11 cellular contexts compared by ENCODE assay signal in genomic region chr11:100980156-100980555, GRCh38.
DNase-seq lines count a peak whose midpoint lies in the region; ATAC-seq, FAIRE-seq and TF ChIP-seq lines count a peak whose summit lies in the region.
"Had no signal": no experiment of that assay in that cellular context is flagged by ENCODE, and none has a peak within 500 bp of the region (broad histone marks: within the 10 kb centered on the region; RNA-seq: fewer than 3 reads in every experiment).

No MANE protein-coding gene starts in this region.

- TF ChIP-seq POLR2A in HepG2 (IDR thresholded peaks at IDR 0.05; ENCODE audit: insufficient read depth in 1 of 2, low read depth in 2 of 2, low read length in 2 of 2) = no peak

- no peaks in the 10 kb centered on the region for H4K20me1 ChIP-seq in HepG2 (ENCODE audit: insufficient read depth, low read length)

- H3K36me3 ChIP-seq in Caco-2 (ENCODE audit: control insufficient read depth, insufficient read depth, low read length) = no peaks in the 10 kb centered on the region
- H3K36me3 ChIP-seq in HepG2 (replicated peaks in 1 of 2; ENCODE audit: control insufficient read depth in 1 of 2, insufficient read depth in 2 of 2, low read length in 2 of 2) = 0 out of 5 replicates have a peak, but pooled peaks cover 0 to 2% of the 10 kb centered on the region in 2 experiments
- H3K36me3 ChIP-seq: SJCRH30 had no signal

- WGBS in HepG2 (ENCODE audit: low lambda C conversion rate) = 79% methylated on average over 3 of the region's 3 CpGs

- in situ Hi-C loops in astrocyte of the spinal cord (cut with HindIII; ENCODE audit: low sequenced_read_pairs) = no loop called here
- in situ Hi-C loops in HepG2 (cut with HindIII; ENCODE audit: extremely low pct_ligation_motif_present, low pct_unique_long_range_greater_than_20kb) = no loop called here

- CTCF ChIA-PET in Caco-2 (lab: Charles Lee) = interaction anchor here (0.6 to 1.8 kb wide), 4 partner anchors 23 to 455 kb away, joined by 3 to 7 read pairs (median 4); no protein-coding TSS in a partner anchor
- CTCF ChIA-PET in HepG2 (lab: Yijun Ruan, JAX; ENCODE audit: low intra/inter-chr PET ratio, low total read pairs) = no interaction called here

- H3K36me3 Mint-ChIP-seq in Caco-2 (ENCODE audit: insufficient read depth, unreplicated experiment) (no peaks in the 10 kb centered on the region), mesothelial cell of epicardium (peaks cover 5% of the 10 kb centered on the region)

- ATAC-seq in HepG2 = no peak
- no peak for ATAC-seq in GM21717 (IDR thresholded peaks at IDR 0.05; ENCODE audit: unreplicated experiment)

- TF ChIP-seq EP300 in HepG2 (IDR thresholded peaks at IDR 0.05; ENCODE audit: low read depth in 2 of 2, low read length in 2 of 2) = no peak
- TF ChIP-seq EP300 in HepG2 (CRISPR knock-in tag; IDR thresholded peaks at IDR 0.05; ENCODE audit: borderline replicate concordance) = no peak

- no peaks in the 10 kb centered on the region for H3K79me2 ChIP-seq in HepG2 (ENCODE audit: insufficient read depth, low read length)

- BruUV-seq in Caco-2 (replicated peaks; lab: Mats Ljungman, UMichigan) (no TSS peak), HepG2 (replicated peaks; lab: Mats Ljungman, UMichigan) (no TSS peak)

- peak; percentile 49 to 70 for TF ChIP-seq CTCF in Caco-2 (IDR thresholded peaks at IDR 0.05; ENCODE audit: insufficient read depth in 1 of 2, low read depth in 1 of 2, low read length in 1 of 2, severe bottlenecking in 1 of 2, unreplicated experiment in 1 of 2)
- TF ChIP-seq CTCF in astrocyte of the spinal cord (IDR thresholded peaks at IDR 0.05; ENCODE audit: low read depth, low read length) = peak; percentile 37
- 0 out of 2 replicates have a peak, but pooled peaks have one; percentile 20 for TF ChIP-seq CTCF in HepG2 (CRISPR knock-in tag; IDR thresholded peaks at IDR 0.05)
- no peak for TF ChIP-seq CTCF in mesothelial cell of epicardium (IDR thresholded peaks at IDR 0.05; ENCODE audit: unreplicated experiment)

- no peaks in the 10 kb centered on the region for H3K4me1 Mint-ChIP-seq in Caco-2 (ENCODE audit: low read depth, unreplicated experiment)
- no peaks in the 10 kb centered on the region for H3K4me1 Mint-ChIP-seq in mesothelial cell of epicardium

- peak in 1 of 2 experiments; percentile 33 for DNase-seq in Caco-2
- peak; percentile 16 to 40 for DNase-seq in Kasumi-1 (lab: John Stamatoyannopoulos, UW)
- peak; percentile 19 for DNase-seq in astrocyte of the spinal cord (ENCODE audit: low read depth, low spot score)
- DNase-seq in HepG2 (ENCODE audit: low spot score) = peak; percentile 3
- no peak for DNase-seq in NCI-H82 treated with DMSO at 0.1 percent for 48 hours (lab: John Stamatoyannopoulos, UW; ENCODE audit: unreplicated experiment)
- no peak for DNase-seq in stimulated activated naive CD4-positive, alpha-beta T cell treated with Interleukin-2 at 50 U/mL for 16 hours (lab: John Stamatoyannopoulos, UW)
- no peak for DNase-seq in mesothelial cell of epicardium (ENCODE audit: low spot score in 2 of 2, unreplicated experiment in 2 of 2)
- DNase-seq: GDM1 had no signal

- POLR2A ChIA-PET in Caco-2 (lab: Charles Lee) = no interaction called here
- POLR2A ChIA-PET in HepG2 (lab: Yijun Ruan, JAX) = no interaction called here

- H3K9me3 Mint-ChIP-seq in Caco-2 (ENCODE audit: unreplicated experiment) (no peaks in the 10 kb centered on the region), mesothelial cell of epicardium (no peaks in the 10 kb centered on the region)
- H3K9me3 Mint-ChIP-seq: activated T-helper 2 cell treated with anti-CD3 and anti-CD28 coated beads, Interferon-gamma antibody, Interleukin-2, Interleukin-4, amounts not matched to agents 10 μg/mL and 5 μg/mL and 100 μg/mL, durations not matched to agents 14 hours and 24 hours and 36 hours had no signal

- H3K9ac ChIP-seq in HepG2 (ENCODE audit: insufficient read depth, low read depth, low read length) = no peak overlapping the region

- H3K4me3 Mint-ChIP-seq in Caco-2 (ENCODE audit: unreplicated experiment) (no peak overlapping the region), mesothelial cell of epicardium (no peak overlapping the region)

- H3K27ac ChIP-seq in HepG2 (ENCODE audit: extremely low read length, insufficient read depth, low read length) = no peak overlapping the region
- H3K27ac ChIP-seq: SJCRH30 had no signal

- intact Hi-C loops in Caco-2 (cut with micrococcal nuclease; ENCODE audit: unreplicated experiment) = loop anchor here (1.0 to 2.0 kb wide), 5 partner anchors 308 to 456 kb away; no protein-coding TSS in a partner anchor
- intact Hi-C loops in HepG2 (cut with micrococcal nuclease; ENCODE audit: unreplicated experiment) = loop anchor here (10.0 kb wide), 1 partner anchor 865 kb away; no protein-coding TSS in a partner anchor

- no peak for FAIRE-seq in HepG2 (lab: Jason Lieb, UNC)

- H3K27me3 Mint-ChIP-seq in Caco-2 (ENCODE audit: insufficient read depth, unreplicated experiment) = no peaks in the 10 kb centered on the region
- no peaks in the 10 kb centered on the region for H3K27me3 Mint-ChIP-seq in mesothelial cell of epicardium (ENCODE audit: low read depth)

- TF ChIP-seq RAD21 in HepG2 (CRISPR knock-in tag; IDR thresholded peaks at IDR 0.05) = no peak

- H3K27ac Mint-ChIP-seq in Caco-2 (ENCODE audit: unreplicated experiment) = no peak overlapping the region
- H3K27ac Mint-ChIP-seq in mesothelial cell of epicardium = no peak overlapping the region
- H3K27ac Mint-ChIP-seq: activated T-helper 2 cell treated with anti-CD3 and anti-CD28 coated beads, Interferon-gamma antibody, Interleukin-2, Interleukin-4, amounts not matched to agents 10 μg/mL and 5 μg/mL and 100 μg/mL, durations not matched to agents 14 hours and 24 hours and 36 hours had no signal

- H3K9me3 ChIP-seq in Caco-2 (no peaks in the 10 kb centered on the region), HepG2 (ENCODE audit: low read length) (no peaks in the 10 kb centered on the region)
- H3K9me3 ChIP-seq: SJCRH30 had no signal

- H3K4me3 ChIP-seq in Caco-2 (ENCODE audit: low read depth, low read length) (no peak overlapping the region), astrocyte of the spinal cord (ENCODE audit: low read depth, low read length) (no peak overlapping the region), HepG2 (replicated peaks in 1 of 3; ENCODE audit: insufficient read depth in 1 of 3, low read depth in 2 of 3, low read length in 3 of 3) (no peak overlapping the region)
- H3K4me3 ChIP-seq: SJCRH30 had no signal

- no peak overlapping the region for H3K4me2 ChIP-seq in HepG2 (ENCODE audit: low read depth, low read length)

- no peaks in the 10 kb centered on the region for H3K27me3 ChIP-seq in Caco-2 (replicated peaks; ENCODE audit: control insufficient read depth, insufficient read depth, low read length)
- H3K27me3 ChIP-seq in HepG2 (ENCODE audit: control insufficient read depth in 1 of 2, insufficient read depth in 2 of 2, low read length in 2 of 2) = no peaks in the 10 kb centered on the region
- H3K27me3 ChIP-seq: SJCRH30 had no signal

- no peak overlapping the region for H2AFZ ChIP-seq in HepG2 (ENCODE audit: low read length)

- H3K4me1 ChIP-seq in Caco-2 (no peaks in the 10 kb centered on the region), HepG2 (ENCODE audit: insufficient read depth, low read length) (no peaks in the 10 kb centered on the region)
- H3K4me1 ChIP-seq: SJCRH30 had no signal

TF ChIP-seq in HepG2, 621 proteins besides CTCF, POLR2A, EP300 and RAD21:
- TF ChIP-seq FOXO4 (CRISPR knock-in tag; conservative IDR thresholded peaks at IDR 0.05) (no peak), STAG1 (CRISPR knock-in tag; IDR thresholded peaks at IDR 0.05) (peak; percentile 29; the same call in 1 of the 2 replicates)

Comparison
In these comparisons a context has a peak if more than half of its experiments do, and no peak if none do; other contexts are left out.
1. DNase-seq: peak in Kasumi-1 (2 of 2), astrocyte of the spinal cord (single experiment) and HepG2 (single experiment); none in NCI-H82 treated with DMSO at 0.1 percent for 48 hours (single experiment), stimulated activated naive CD4-positive, alpha-beta T cell treated with Interleukin-2 at 50 U/mL for 16 hours (single experiment) and mesothelial cell of epicardium (0 of 2).